29 cellular contexts compared by ENCODE assay signal in genomic region chr2:241658296-241658695, GRCh38.
"Had no signal": no experiment of that assay in that cellular context is flagged by ENCODE, and none has a peak within 500 bp of the region (broad histone marks: within the 10 kb centered on the region; RNA-seq: fewer than 3 reads in every experiment).

No MANE protein-coding gene starts in this region.

- H3K4me3 ChIP-seq: left lung, lower lobe of right lung, neural progenitor cell, ovary, right atrium auricular region, skin epidermis, stomach, testis, tibial artery, upper lobe of right lung had no signal

- FAIRE-seq: islet of Langerhans, kidney, urothelium cell line had no signal

- H3K9ac ChIP-seq: neural progenitor cell had no signal

- H3K27me3 ChIP-seq: left lung, neural progenitor cell, neutrophil, ovary, right atrium auricular region, stomach, testis, tibial artery, upper lobe of right lung had no signal

- H3K36me3 ChIP-seq: neural progenitor cell, ovary had no signal

- ATAC-seq: left colon; natural killer cell; stimulated activated naive B cell treated with anti-CD40 and anti-IgM and Interleukin-4, amounts not matched to agents 10 μg/mL and 1 μg/mL and 100 μg/mL, for 72 hours; stimulated activated naive CD8-positive, alpha-beta T cell treated with anti-CD3 and anti-CD28 coated beads, Interleukin-15, Interleukin-2, amounts not matched to agents 100 U/mL and 50 U/mL, for 24 hours; upper lobe of right lung had no signal

- H3K9me3 ChIP-seq: left lung, lower lobe of right lung, neutrophil, ovary, right atrium auricular region, stomach, testis, tibial artery, upper lobe of right lung had no signal

- H3K4me1 ChIP-seq: left lung, lower lobe of right lung, neural progenitor cell, stomach, testis, tibial artery, upper lobe of right lung had no signal

- DNase-seq: hippocampal formation; immature natural killer cell; kidney; left colon; lower lobe of right lung; mammary epithelial cell; mesenchymal stem cell; naive B cell; natural killer cell; nephron progenitor cell; ovary; stimulated activated CD4-positive, alpha-beta T cell treated with anti-CD3 and anti-CD28 coated beads, Interleukin-12 subunit alpha, Interleukin-12 subunit beta, amount 100 ng/mL, for 4 hours; stimulated activated CD4-positive, alpha-beta T cell treated with anti-CD3 and anti-CD28 coated beads, Interleukin-15, amount 100 ng/mL, for 24 hours; stimulated activated CD4-positive, alpha-beta T cell treated with anti-CD3 and anti-CD28 coated beads, Interleukin-2, amount 100 ng/mL, for 24 hours; stimulated activated CD4-positive, alpha-beta T cell treated with anti-CD3 and anti-CD28 coated beads, Interleukin-4, amount 100 ng/mL, for 1 hour; stimulated activated naive B cell treated with anti-CD40 and anti-IgM and Interleukin-4, amounts not matched to agents 10 μg/mL and 1 μg/mL and 100 μg/mL, for 72 hours; stimulated activated naive CD8-positive, alpha-beta T cell treated with anti-CD3 and anti-CD28 coated beads, Interleukin-15, Interleukin-2, amounts not matched to agents 100 U/mL and 50 U/mL, for 24 hours; stomach; testis; tibial artery; trophoblast cell; upper lobe of right lung had no signal
